ENCODE assay signal across 2 cellular contexts in genomic region chr2:88493481-88493880, GRCh38.
TF ChIP-seq lines count a peak whose summit lies in the region.

No MANE protein-coding gene starts in this region.

TF ChIP-seq in GM12891, 5 proteins besides CTCF, POLR2A, EP300 and RAD21:
- TF ChIP-seq POLR2AphosphoS5 (IDR thresholded peaks at IDR 0.05; ENCODE audit: low read depth, low read length) (no peak), POU2F2 (IDR thresholded peaks at IDR 0.05; ENCODE audit: low read depth, low read length) (no peak), PAX5 (IDR thresholded peaks at IDR 0.05; ENCODE audit: insufficient read depth, low read length, severe bottlenecking) (no peak), SPI1 (IDR thresholded peaks at IDR 0.05; ENCODE audit: low read depth, low read length) (peak; percentile 37; the same call in 1 of the 2 replicates), TAF1 (IDR thresholded peaks at IDR 0.05; ENCODE audit: low read depth, low read length) (no peak)
TF ChIP-seq in GM12891: peak in this region for 1.

TF ChIP-seq in H1, 55 proteins besides CTCF, POLR2A, EP300 and RAD21:
- TF ChIP-seq SUZ12 (IDR thresholded peaks at IDR 0.05; ENCODE audit: low read length) (no peak), ASH2L (IDR thresholded peaks at IDR 0.05; ENCODE audit: low read length) (no peak), POU5F1 (IDR thresholded peaks at IDR 0.05; ENCODE audit: low read depth, low read length) (no peak), BACH1 (IDR thresholded peaks at IDR 0.05; ENCODE audit: low read length) (no peak), CBX5 (IDR thresholded peaks at IDR 0.05; ENCODE audit: low read depth, low read length) (no peak), CHD7 (IDR thresholded peaks at IDR 0.05; ENCODE audit: insufficient replicate concordance, low read length) (no peak), HDAC6 (IDR thresholded peaks at IDR 0.05; ENCODE audit: low read depth, low read length) (no peak), SIN3A (conservative IDR thresholded peaks at IDR 0.05 in 1 of 2, IDR thresholded peaks at IDR 0.05 in 1 of 2; ENCODE audit: low read depth in 1 of 2, low read length in 2 of 2) (no peak)
TF ChIP-seq in H1: peak in this region for 0.
